In the genomic region with DNA sequence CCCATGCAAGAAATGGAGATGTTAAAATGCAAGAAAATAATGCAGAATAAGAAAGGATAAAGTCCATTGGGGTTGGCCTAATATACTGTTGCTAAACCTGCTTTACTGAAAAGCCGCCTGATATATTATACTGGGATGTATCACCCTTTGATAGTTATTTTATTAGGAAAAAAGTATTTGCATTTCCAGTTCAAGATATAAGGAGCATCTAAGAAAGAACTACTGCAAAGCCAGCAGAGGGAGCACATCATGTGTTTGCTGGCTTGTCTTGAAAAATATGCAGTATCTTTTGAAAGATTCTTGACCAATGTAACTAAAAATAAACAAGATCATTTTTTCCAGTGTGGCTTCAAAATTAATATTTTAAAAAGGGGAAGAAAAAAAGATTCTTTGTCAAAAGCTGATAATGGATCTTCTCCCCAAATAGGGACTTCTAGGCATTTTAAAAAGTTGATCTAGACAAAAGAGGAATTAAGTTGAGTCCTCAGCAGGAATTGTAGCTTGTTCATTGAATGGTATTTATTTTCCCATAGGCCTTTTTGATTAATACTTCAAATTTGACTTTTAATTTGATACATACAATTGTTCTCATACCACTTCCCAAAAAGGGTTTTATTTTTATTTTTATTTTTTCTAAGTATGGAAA, we compare ENCODE assay signal across 8 cellular contexts.
A peak's percentile ranks its signal among the peaks of the same experiment; 100 is the strongest.
DNase-seq lines count a peak whose midpoint lies in the region; ATAC-seq, FAIRE-seq and TF ChIP-seq lines count a peak whose summit lies in the region.

No MANE protein-coding gene starts in this region.

- in situ Hi-C loops in GM13976 (cut with MboI; ENCODE audit: low sequenced_read_pairs, unreplicated experiment) = loop anchor here (10.0 kb wide), 1 partner anchor 460 kb away; no protein-coding TSS in a partner anchor

- DNase-seq in GM13976 (ENCODE audit: low spot score) (no peak), iris pigment epithelial cell (ENCODE audit: low read depth) (peak; percentile 79), amniotic stem cell (lab: John Stamatoyannopoulos, UW) (no peak)
- no peak for DNase-seq in effector CD4-positive, alpha-beta T cell
- no peak for DNase-seq in activated CD4-positive, CD25-positive, alpha-beta regulatory T cell (lab: John Stamatoyannopoulos, UW)

- peak; percentile 66 for ATAC-seq in SK-N-SH treated with all-trans-retinoic acid at 6 μM for 48 hours
- no peak for ATAC-seq in HG03097 (IDR thresholded peaks at IDR 0.05; ENCODE audit: low FRiP score, unreplicated experiment)

- peak; percentile 93 for FAIRE-seq in A204.1 (lab: Jason Lieb, UNC)

- TF ChIP-seq CTCF in GM13976 (IDR thresholded peaks at IDR 0.05; ENCODE audit: borderline replicate concordance, control extremely low read depth, extremely low read depth, insufficient read depth, missing control alignments) = peak; percentile 38

TF ChIP-seq in SK-N-SH treated with all-trans-retinoic acid at 6 μM for 48 hours, 23 proteins besides CTCF, POLR2A, EP300 and RAD21:
- TF ChIP-seq ZFP30 (CRISPR knock-in tag; IDR thresholded peaks at IDR 0.05) (no peak), TCF4 (CRISPR knock-in tag; IDR thresholded peaks at IDR 0.05; ENCODE audit: borderline replicate concordance) (no peak), ZNF565 (CRISPR knock-in tag; conservative IDR thresholded peaks at IDR 0.05; ENCODE audit: low read depth) (no peak), ZFP3 (CRISPR knock-in tag; IDR thresholded peaks at IDR 0.05) (no peak), BACH2 (CRISPR knock-in tag; IDR thresholded peaks at IDR 0.05; ENCODE audit: borderline replicate concordance) (no peak), ZNF70 (CRISPR knock-in tag; IDR thresholded peaks at IDR 0.05) (no peak), TOX (CRISPR knock-in tag; IDR thresholded peaks at IDR 0.05; ENCODE audit: borderline replicate concordance) (no peak), ISL1 (CRISPR knock-in tag; IDR thresholded peaks at IDR 0.05) (no peak), SNAI2 (CRISPR knock-in tag; IDR thresholded peaks at IDR 0.05) (no peak), RARB (CRISPR knock-in tag; IDR thresholded peaks at IDR 0.05) (no peak), ZC3H10 (CRISPR knock-in tag; IDR thresholded peaks at IDR 0.05) (no peak), PPARA (CRISPR knock-in tag; IDR thresholded peaks at IDR 0.05; ENCODE audit: borderline replicate concordance) (no peak), ARNTL (CRISPR knock-in tag; IDR thresholded peaks at IDR 0.05; ENCODE audit: borderline replicate concordance, low read depth) (no peak), CSDC2 (CRISPR knock-in tag; IDR thresholded peaks at IDR 0.05) (no peak)
- TF ChIP-seq, protein P1, sequence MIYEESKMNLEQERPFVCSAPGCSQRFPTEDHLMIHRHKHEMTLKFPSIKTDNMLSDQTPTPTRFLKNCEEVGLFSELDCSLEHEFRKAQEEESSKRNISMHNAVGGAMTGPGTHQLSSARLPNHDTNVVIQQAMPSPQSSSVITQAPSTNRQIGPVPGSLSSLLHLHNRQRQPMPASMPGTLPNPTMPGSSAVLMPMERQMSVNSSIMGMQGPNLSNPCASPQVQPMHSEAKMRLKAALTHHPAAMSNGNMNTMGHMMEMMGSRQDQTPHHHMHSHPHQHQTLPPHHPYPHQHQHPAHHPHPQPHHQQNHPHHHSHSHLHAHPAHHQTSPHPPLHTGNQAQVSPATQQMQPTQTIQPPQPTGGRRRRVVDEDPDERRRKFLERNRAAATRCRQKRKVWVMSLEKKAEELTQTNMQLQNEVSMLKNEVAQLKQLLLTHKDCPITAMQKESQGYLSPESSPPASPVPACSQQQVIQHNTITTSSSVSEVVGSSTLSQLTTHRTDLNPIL (CRISPR knock-in tag; IDR thresholded peaks at IDR 0.05; ENCODE audit: low read depth) = no peak
- TF ChIP-seq, protein P2, sequence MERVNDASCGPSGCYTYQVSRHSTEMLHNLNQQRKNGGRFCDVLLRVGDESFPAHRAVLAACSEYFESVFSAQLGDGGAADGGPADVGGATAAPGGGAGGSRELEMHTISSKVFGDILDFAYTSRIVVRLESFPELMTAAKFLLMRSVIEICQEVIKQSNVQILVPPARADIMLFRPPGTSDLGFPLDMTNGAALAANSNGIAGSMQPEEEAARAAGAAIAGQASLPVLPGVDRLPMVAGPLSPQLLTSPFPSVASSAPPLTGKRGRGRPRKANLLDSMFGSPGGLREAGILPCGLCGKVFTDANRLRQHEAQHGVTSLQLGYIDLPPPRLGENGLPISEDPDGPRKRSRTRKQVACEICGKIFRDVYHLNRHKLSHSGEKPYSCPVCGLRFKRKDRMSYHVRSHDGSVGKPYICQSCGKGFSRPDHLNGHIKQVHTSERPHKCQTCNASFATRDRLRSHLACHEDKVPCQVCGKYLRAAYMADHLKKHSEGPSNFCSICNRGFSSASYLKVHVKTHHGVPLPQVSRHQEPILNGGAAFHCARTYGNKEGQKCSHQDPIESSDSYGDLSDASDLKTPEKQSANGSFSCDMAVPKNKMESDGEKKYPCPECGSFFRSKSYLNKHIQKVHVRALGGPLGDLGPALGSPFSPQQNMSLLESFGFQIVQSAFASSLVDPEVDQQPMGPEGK (CRISPR knock-in tag; IDR thresholded peaks at IDR 0.05; ENCODE audit: borderline replicate concordance) = no peak
- TF ChIP-seq, protein P3, sequence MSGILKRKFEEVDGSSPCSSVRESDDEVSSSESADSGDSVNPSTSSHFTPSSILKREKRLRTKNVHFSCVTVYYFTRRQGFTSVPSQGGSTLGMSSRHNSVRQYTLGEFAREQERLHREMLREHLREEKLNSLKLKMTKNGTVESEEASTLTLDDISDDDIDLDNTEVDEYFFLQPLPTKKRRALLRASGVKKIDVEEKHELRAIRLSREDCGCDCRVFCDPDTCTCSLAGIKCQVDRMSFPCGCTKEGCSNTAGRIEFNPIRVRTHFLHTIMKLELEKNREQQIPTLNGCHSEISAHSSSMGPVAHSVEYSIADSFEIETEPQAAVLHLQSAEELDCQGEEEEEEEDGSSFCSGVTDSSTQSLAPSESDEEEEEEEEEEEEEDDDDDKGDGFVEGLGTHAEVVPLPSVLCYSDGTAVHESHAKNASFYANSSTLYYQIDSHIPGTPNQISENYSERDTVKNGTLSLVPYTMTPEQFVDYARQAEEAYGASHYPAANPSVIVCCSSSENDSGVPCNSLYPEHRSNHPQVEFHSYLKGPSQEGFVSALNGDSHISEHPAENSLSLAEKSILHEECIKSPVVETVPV (CRISPR knock-in tag; IDR thresholded peaks at IDR 0.05) = no peak
- TF ChIP-seq, protein P4, sequence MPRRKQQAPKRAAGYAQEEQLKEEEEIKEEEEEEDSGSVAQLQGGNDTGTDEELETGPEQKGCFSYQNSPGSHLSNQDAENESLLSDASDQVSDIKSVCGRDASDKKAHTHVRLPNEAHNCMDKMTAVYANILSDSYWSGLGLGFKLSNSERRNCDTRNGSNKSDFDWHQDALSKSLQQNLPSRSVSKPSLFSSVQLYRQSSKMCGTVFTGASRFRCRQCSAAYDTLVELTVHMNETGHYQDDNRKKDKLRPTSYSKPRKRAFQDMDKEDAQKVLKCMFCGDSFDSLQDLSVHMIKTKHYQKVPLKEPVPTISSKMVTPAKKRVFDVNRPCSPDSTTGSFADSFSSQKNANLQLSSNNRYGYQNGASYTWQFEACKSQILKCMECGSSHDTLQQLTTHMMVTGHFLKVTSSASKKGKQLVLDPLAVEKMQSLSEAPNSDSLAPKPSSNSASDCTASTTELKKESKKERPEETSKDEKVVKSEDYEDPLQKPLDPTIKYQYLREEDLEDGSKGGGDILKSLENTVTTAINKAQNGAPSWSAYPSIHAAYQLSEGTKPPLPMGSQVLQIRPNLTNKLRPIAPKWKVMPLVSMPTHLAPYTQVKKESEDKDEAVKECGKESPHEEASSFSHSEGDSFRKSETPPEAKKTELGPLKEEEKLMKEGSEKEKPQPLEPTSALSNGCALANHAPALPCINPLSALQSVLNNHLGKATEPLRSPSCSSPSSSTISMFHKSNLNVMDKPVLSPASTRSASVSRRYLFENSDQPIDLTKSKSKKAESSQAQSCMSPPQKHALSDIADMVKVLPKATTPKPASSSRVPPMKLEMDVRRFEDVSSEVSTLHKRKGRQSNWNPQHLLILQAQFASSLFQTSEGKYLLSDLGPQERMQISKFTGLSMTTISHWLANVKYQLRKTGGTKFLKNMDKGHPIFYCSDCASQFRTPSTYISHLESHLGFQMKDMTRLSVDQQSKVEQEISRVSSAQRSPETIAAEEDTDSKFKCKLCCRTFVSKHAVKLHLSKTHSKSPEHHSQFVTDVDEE (CRISPR knock-in tag; IDR thresholded peaks at IDR 0.05) = no peak
